ENCODE assay signal across 1 cellular context in the genomic region with DNA sequence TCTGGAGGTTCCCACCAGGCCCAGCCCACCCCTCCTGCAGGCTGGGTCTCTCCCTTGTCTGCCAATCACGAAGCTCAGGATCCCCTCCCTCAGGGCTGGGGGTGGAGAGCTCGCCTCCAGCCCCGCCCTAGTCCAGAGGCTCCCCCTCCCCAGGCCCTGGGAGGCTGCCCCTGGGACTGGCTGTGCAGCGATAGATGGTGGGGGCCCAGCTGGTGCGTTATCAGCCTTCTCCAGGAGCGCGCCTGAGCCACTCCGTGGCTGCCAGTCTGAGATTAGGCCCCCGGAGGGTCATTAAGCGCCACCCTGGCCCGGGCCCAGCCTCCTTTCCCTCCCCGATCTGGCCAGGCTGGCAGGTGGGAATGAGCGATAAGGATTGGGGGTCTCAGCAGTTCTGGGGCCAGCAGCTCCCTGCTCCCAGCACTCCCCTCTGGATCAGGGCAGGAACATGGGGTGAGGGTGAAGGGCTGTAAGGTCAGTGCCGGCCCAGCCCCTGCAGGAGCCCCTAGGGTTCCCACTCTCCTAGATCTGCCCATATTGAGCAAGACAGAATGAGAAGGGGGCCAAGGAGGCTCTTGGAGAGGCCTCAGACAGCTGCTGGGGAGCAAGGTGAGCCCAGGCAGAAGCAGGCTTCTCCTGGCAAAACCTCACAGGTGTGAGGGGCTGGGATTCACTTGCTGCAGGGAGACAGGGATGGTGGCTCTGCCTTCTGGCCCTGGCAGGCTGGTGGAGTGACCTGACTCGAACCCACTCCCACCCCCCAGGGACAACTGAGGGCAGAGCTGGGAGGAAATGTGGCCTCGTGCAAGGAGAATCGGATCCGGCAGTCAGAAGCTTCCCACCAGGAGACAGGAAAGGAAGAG.
TF ChIP-seq lines count a peak whose summit lies in the region.

No MANE protein-coding gene starts in this region.

TF ChIP-seq in endothelial cell of umbilical vein, 7 proteins besides CTCF, POLR2A, EP300 and RAD21:
- TF ChIP-seq FOS (IDR thresholded peaks at IDR 0.05; ENCODE audit: borderline replicate concordance, insufficient read depth, low read length) (no peak), POLR2AphosphoS5 (IDR thresholded peaks at IDR 0.05; ENCODE audit: insufficient read depth, low read depth, low read length) (no peak), MYC (IDR thresholded peaks at IDR 0.05; ENCODE audit: low read depth, low read length) (no peak), JUN (IDR thresholded peaks at IDR 0.05; ENCODE audit: borderline replicate concordance, insufficient read depth, insufficient read length, low read depth) (no peak), EZH2 (IDR thresholded peaks at IDR 0.05; ENCODE audit: borderline replicate concordance, low read depth, low read length, severe bottlenecking) (no peak)
- TF ChIP-seq, protein P1, sequence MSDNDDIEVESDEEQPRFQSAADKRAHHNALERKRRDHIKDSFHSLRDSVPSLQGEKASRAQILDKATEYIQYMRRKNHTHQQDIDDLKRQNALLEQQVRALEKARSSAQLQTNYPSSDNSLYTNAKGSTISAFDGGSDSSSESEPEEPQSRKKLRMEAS (IDR thresholded peaks at IDR 0.05; ENCODE audit: insufficient read depth, insufficient read length): no peak
TF ChIP-seq in endothelial cell of umbilical vein: peak in this region for 0.
